ENCODE assay signal across 8 cellular contexts in genomic region chr9:121169094-121169601, GRCh38. TPM values are rescaled to one million over a fixed set of nuclear protein-coding genes. Genes with fewer than 3 reads are reported as not detected.
DNase-seq lines count a peak whose midpoint lies in the region; ATAC-seq and TF ChIP-seq lines count a peak whose summit lies in the region.

No MANE protein-coding gene starts in this region.

- POLR2A ChIA-PET in AG04450 (lab: Yijun Ruan, JAX): no interaction called here

- no peaks in the 10 kb centered on the region for H3K9me2 ChIP-seq in GM23338 (ENCODE audit: insufficient read depth)

- no peaks in the 10 kb centered on the region for H3K27me3 Mint-ChIP-seq in GM23338 (ENCODE audit: insufficient read depth, low read depth, poor library complexity)
- H3K27me3 Mint-ChIP-seq in activated T-helper 2 cell treated with anti-CD3 and anti-CD28 coated beads, Interferon-gamma antibody, Interleukin-2, Interleukin-4, amounts not matched to agents 10 μg/mL and 5 μg/mL and 100 μg/mL, durations not matched to agents 14 hours and 24 hours and 36 hours (ENCODE audit: low read depth): no peaks in the 10 kb centered on the region
- H3K27me3 Mint-ChIP-seq in immature natural killer cell (ENCODE audit: low read depth in 3 of 3): no peaks in the 10 kb centered on the region

- no peaks in the 10 kb centered on the region for H3K79me2 ChIP-seq in GM23338 (replicated peaks; ENCODE audit: insufficient read depth)

- H3K4me3 ChIP-seq in AG04450 (ENCODE audit: low read depth, low read length) (no peak overlapping the region), GM23338 (no peak overlapping the region)

- H3K4me1 ChIP-seq in GM23338 (ENCODE audit: insufficient read depth): no peaks in the 10 kb centered on the region

- H3K4me1 Mint-ChIP-seq in GM23338: peaks cover 4% of the 10 kb centered on the region; the same call in 2 of the 3 replicates
- H3K4me1 Mint-ChIP-seq in activated T-helper 2 cell treated with anti-CD3 and anti-CD28 coated beads, Interferon-gamma antibody, Interleukin-2, Interleukin-4, amounts not matched to agents 10 μg/mL and 5 μg/mL and 100 μg/mL, durations not matched to agents 14 hours and 24 hours and 36 hours (ENCODE audit: low read depth): peaks cover 11% of the 10 kb centered on the region
- peaks cover 2 to 12% of the 10 kb centered on the region in 2 donors for H3K4me1 Mint-ChIP-seq in immature natural killer cell

- no peaks in the 10 kb centered on the region for H3F3A ChIP-seq in GM23338 (replicated peaks; ENCODE audit: low read depth)

- H3K27ac Mint-ChIP-seq in GM23338 (no peak overlapping the region), immature natural killer cell (peak overlapping the region in 5 of 6 donors; percentile 48 to 83 (median 73))
- peak overlapping the region; percentile 46 for H3K27ac Mint-ChIP-seq in activated T-helper 2 cell treated with anti-CD3 and anti-CD28 coated beads, Interferon-gamma antibody, Interleukin-2, Interleukin-4, amounts not matched to agents 10 μg/mL and 5 μg/mL and 100 μg/mL, durations not matched to agents 14 hours and 24 hours and 36 hours

- H3K9me3 ChIP-seq in AG04450 (ENCODE audit: control insufficient read depth, insufficient read depth, low read length): no peaks in the 10 kb centered on the region

- intact Hi-C loops in activated T-helper 2 cell treated with anti-CD3 and anti-CD28 coated beads, Interferon-gamma antibody, Interleukin-2, Interleukin-4, amounts not matched to agents 10 μg/mL and 5 μg/mL and 100 μg/mL, durations not matched to agents 14 hours and 24 hours and 36 hours (cut with micrococcal nuclease): no loop called here

- peak; percentile 48; the same call in 2 of the 3 replicates for ATAC-seq in GM23338
- no peak for ATAC-seq in HG02623 (IDR thresholded peaks at IDR 0.05; ENCODE audit: unreplicated experiment)

- no peak overlapping the region for H3K4me2 ChIP-seq in GM23338

- peaks cover 3% of the 10 kb centered on the region; the same call in 1 of the 2 replicates for H3K36me3 ChIP-seq in GM23338 (ENCODE audit: insufficient read depth)

- no peak overlapping the region for H2AFZ ChIP-seq in GM23338

- H4K20me1 ChIP-seq in GM23338 (replicated peaks; ENCODE audit: insufficient read depth): no peaks in the 10 kb centered on the region; the same call in 1 of the 2 replicates

- TF ChIP-seq CTCF in AG04450 (IDR thresholded peaks at IDR 0.05; ENCODE audit: low read depth, low read length) (peak; percentile 57), GM23338 (conservative IDR thresholded peaks at IDR 0.05; ENCODE audit: low read depth in 2 of 2) (peak; percentile 29 to 48; a peak in 3 of 4 replicates)

- no peak overlapping the region for H3K27ac ChIP-seq in AG04450 (ENCODE audit: low read depth, low read length)
- H3K27ac ChIP-seq in GM23338 (ENCODE audit: low read depth): no peak overlapping the region

- H3K27me3 ChIP-seq in AG04450 (ENCODE audit: control insufficient read depth, insufficient read depth, low read length): no peaks in the 10 kb centered on the region
- no peaks in the 10 kb centered on the region for H3K27me3 ChIP-seq in GM23338 (ENCODE audit: insufficient read depth)

- H3K36me3 Mint-ChIP-seq in GM23338 (ENCODE audit: low read depth) (peaks cover 18% of the 10 kb centered on the region; the same call in 2 of the 3 replicates), immature natural killer cell (peaks cover 5 to 57% (median 44%) of the 10 kb centered on the region in 3 donors)
- peaks cover 77% of the 10 kb centered on the region for H3K36me3 Mint-ChIP-seq in activated T-helper 2 cell treated with anti-CD3 and anti-CD28 coated beads, Interferon-gamma antibody, Interleukin-2, Interleukin-4, amounts not matched to agents 10 μg/mL and 5 μg/mL and 100 μg/mL, durations not matched to agents 14 hours and 24 hours and 36 hours (ENCODE audit: low read depth)

- DNase-seq in AG04450 (ENCODE audit: low read depth, low spot score) (no peak), GM23338 (ENCODE audit: low spot score) (peak; percentile 27), immature natural killer cell (no peak), globus pallidus (ENCODE audit: low spot score) (no peak), ureter (ENCODE audit: low spot score) (no peak), NCI-H1048 (lab: John Stamatoyannopoulos, UW) (no peak)
- DNase-seq in activated T-helper 2 cell treated with anti-CD3 and anti-CD28 coated beads, Interferon-gamma antibody, Interleukin-2, Interleukin-4, amounts not matched to agents 10 μg/mL and 5 μg/mL and 100 μg/mL, durations not matched to agents 14 hours and 24 hours and 36 hours (ENCODE audit: low spot score): no peak

- H3K4me3 Mint-ChIP-seq in GM23338 (no peak overlapping the region), immature natural killer cell (no peak overlapping the region)
- no peak overlapping the region for H3K4me3 Mint-ChIP-seq in activated T-helper 2 cell treated with anti-CD3 and anti-CD28 coated beads, Interferon-gamma antibody, Interleukin-2, Interleukin-4, amounts not matched to agents 10 μg/mL and 5 μg/mL and 100 μg/mL, durations not matched to agents 14 hours and 24 hours and 36 hours (ENCODE audit: low read depth)

- CTCF ChIA-PET in AG04450 (lab: Charles Lee): interaction anchor here (0.5 to 1.7 kb wide), 5 partner anchors 9 to 32 kb away, joined by 3 to 6 read pairs (median 5); no protein-coding TSS in a partner anchor

- H3K9me3 Mint-ChIP-seq in GM23338: no peaks in the 10 kb centered on the region
- no peaks in the 10 kb centered on the region for H3K9me3 Mint-ChIP-seq in activated T-helper 2 cell treated with anti-CD3 and anti-CD28 coated beads, Interferon-gamma antibody, Interleukin-2, Interleukin-4, amounts not matched to agents 10 μg/mL and 5 μg/mL and 100 μg/mL, durations not matched to agents 14 hours and 24 hours and 36 hours
- no peaks in the 10 kb centered on the region for H3K9me3 Mint-ChIP-seq in immature natural killer cell

TF ChIP-seq in GM23338, 12 proteins besides CTCF, POLR2A, EP300 and RAD21 (continues in another document):
- TF ChIP-seq ZNF114 (CRISPR knock-in tag; IDR thresholded peaks at IDR 0.05) (no peak), EZH2phosphoT487 (IDR thresholded peaks at IDR 0.05; ENCODE audit: unreplicated experiment) (no peak), REST (IDR thresholded peaks at IDR 0.05; ENCODE audit: unreplicated experiment) (no peak), STAT1 (IDR thresholded peaks at IDR 0.05; ENCODE audit: unreplicated experiment) (no peak), POLR2AphosphoS5 (IDR thresholded peaks at IDR 0.05; ENCODE audit: low read depth) (no peak), JUNB (IDR thresholded peaks at IDR 0.05; ENCODE audit: unreplicated experiment) (no peak), NANOG (IDR thresholded peaks at IDR 0.05; ENCODE audit: borderline replicate concordance) (no peak), CREB1 (CRISPR knock-in tag; IDR thresholded peaks at IDR 0.05; ENCODE audit: low read depth) (no peak), EZH2 (IDR thresholded peaks at IDR 0.05; ENCODE audit: low read depth, unreplicated experiment) (no peak), ZNF331 (CRISPR knock-in tag; IDR thresholded peaks at IDR 0.05; ENCODE audit: low read depth) (no peak)

RNA-seq across cellular contexts. Expression of gene RAB14, which starts 32.5 kb away (rescaled TPM):
- polyA plus RNA-seq in AG04450 (2011; rRNA removed) (36.1 and 40.3 TPM in 2 replicates), GM23338 (2016; fragmentation: Nextera tagmentation; extraction: Ambion mirVana) (21.1 and 22.8 TPM in 2 replicates), immature natural killer cell (10 to 100 TPM; 28.2 to 44.9 (median 36.0) TPM)
- polyA minus RNA-seq in AG04450 (2011; rRNA and poly(A)+ RNA removed): 13.5 and 21.9 TPM in 2 replicates
- 29.7 and 31.0 TPM in 2 replicates for total RNA-seq in GM23338 (2014; rRNA removed; shearing (Covaris generic))
- 62.0 and 63.2 TPM in 2 replicates for total RNA-seq in activated T-helper 2 cell treated with anti-CD3 and anti-CD28 coated beads, Interferon-gamma antibody, Interleukin-2, Interleukin-4, amounts not matched to agents 10 μg/mL and 5 μg/mL and 100 μg/mL, durations not matched to agents 14 hours and 24 hours and 36 hours
- total RNA-seq in ureter: 115 TPM
